ENCODE assay signal across 1 cellular context in the genomic region with DNA sequence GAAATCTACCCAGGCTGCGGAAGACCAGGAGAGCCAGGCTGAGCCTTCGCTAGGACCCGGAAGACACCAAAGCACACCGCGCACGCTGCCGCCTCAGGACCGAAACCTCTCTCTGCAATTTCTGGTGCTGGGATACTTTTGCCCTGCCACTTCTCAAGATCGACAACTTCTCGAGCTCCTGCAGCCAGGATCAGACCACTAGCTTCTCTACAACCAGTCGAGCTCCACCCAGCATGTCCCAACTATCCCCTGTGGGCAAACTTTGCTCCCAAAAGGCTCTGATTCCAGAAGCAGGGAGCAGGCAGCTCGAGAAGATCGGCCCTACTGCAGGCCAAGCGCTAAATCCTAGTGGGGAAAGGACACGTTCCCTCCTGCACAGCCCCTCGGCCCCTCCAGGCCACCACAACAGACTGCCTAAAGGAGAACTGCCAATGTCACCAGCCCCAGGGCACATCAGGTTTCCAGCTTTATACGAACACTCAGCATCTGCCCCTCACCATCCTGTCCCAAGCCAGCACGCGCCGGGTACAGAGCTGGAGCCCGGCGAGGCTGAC.
TF ChIP-seq lines count a peak whose summit lies in the region.

No MANE protein-coding gene starts in this region.

TF ChIP-seq in A549, 52 proteins besides CTCF, POLR2A, EP300 and RAD21 (continued from another document):
- TF ChIP-seq, protein P1, sequence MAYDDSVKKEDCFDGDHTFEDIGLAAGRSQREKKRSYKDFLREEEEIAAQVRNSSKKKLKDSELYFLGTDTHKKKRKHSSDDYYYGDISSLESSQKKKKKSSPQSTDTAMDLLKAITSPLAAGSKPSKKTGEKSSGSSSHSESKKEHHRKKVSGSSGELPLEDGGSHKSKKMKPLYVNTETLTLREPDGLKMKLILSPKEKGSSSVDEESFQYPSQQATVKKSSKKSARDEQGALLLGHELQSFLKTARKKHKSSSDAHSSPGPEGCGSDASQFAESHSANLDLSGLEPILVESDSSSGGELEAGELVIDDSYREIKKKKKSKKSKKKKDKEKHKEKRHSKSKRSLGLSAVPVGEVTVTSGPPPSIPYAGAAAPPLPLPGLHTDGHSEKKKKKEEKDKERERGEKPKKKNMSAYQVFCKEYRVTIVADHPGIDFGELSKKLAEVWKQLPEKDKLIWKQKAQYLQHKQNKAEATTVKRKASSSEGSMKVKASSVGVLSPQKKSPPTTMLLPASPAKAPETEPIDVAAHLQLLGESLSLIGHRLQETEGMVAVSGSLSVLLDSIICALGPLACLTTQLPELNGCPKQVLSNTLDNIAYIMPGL (CRISPR knock-in tag; IDR thresholded peaks at IDR 0.05; ENCODE audit: borderline replicate concordance), result no peak
